In the genomic region with DNA sequence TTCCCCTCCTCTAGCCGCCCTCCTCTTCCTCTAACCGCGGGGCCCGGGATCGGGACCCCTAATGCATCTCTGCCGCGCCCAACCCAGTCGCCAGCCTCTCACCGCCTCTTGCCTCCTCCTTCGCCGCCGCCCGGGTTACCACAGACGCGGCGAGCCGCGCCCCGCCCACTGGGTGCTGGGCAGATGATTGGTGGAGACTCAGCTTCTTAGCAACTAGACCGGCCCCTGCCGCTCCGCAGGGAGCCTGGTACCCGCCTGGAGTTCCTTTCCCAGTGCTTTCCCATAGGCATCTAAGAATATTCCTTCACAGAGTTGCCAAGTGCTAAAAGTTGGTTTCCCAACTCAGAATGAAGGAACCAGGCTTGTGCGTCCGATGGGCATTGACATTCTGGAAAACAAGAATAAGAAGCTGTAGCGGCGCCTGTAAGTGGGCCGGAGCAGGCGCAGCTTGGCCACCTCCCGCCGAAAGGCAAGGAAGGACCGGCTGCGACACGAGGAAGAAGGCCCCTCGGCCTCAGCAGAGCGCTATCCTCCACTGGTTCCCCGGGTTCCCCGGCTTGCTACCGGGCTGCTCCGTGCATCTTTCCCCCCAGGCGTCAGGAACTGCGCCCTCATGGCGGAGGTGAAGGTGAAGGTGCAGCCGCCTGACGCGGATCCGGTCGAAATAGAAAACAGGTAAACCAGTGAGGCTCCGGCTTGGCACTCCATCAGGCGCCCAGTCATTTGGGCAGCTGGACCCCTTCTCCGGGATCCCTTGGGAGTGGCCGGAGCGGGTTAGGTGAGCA, we compare ENCODE assay signal across 8 cellular contexts. TPM values are rescaled to one million over a fixed set of nuclear protein-coding genes. Genes with fewer than 3 reads are reported as not detected.
A peak's percentile ranks its signal among the peaks of the same experiment; 100 is the strongest.
DNase-seq lines count a peak whose midpoint lies in the region; ATAC-seq, FAIRE-seq and TF ChIP-seq lines count a peak whose summit lies in the region.

A gene (minus strand): TSS at position 137 of the 785 bp plus-strand sequence. CDS start 1,672 bp downstream, outside the sequence.
A gene with protein sequence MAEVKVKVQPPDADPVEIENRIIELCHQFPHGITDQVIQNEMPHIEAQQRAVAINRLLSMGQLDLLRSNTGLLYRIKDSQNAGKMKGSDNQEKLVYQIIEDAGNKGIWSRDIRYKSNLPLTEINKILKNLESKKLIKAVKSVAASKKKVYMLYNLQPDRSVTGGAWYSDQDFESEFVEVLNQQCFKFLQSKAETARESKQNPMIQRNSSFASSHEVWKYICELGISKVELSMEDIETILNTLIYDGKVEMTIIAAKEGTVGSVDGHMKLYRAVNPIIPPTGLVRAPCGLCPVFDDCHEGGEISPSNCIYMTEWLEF (plus strand): TSS at position 497 of the 785 bp plus-strand sequence. CDS start 117 bp downstream, at position 614.

- peak within 1 kb of the TSS; percentile 91 for H3K4me3 Mint-ChIP-seq in activated CD4-positive, alpha-beta T cell treated with anti-CD3 and anti-CD28 coated beads for 36 hours

- H3K27me3 Mint-ChIP-seq in activated CD4-positive, alpha-beta T cell treated with anti-CD3 and anti-CD28 coated beads for 36 hours, result no peaks in the 10 kb centered on the region

- H3K27ac Mint-ChIP-seq in activated CD4-positive, alpha-beta T cell treated with anti-CD3 and anti-CD28 coated beads for 36 hours, result peak within 1 kb of the TSS; percentile 89

- H3K36me3 ChIP-seq in BE2C, result peaks cover 10% of the 10 kb centered on the region; the same call in 1 of the 2 replicates
- no peaks in the 10 kb centered on the region for H3K36me3 ChIP-seq in kidney epithelial cell (ENCODE audit: control insufficient read depth, insufficient read depth, low read length)

- intact Hi-C loops in activated CD4-positive, alpha-beta T cell treated with anti-CD3 and anti-CD28 coated beads for 36 hours (cut with DNase I, micrococcal nuclease), result loop anchor here (1.0 kb wide), 11 partner anchors 30 to 786 kb away; a partner anchor contains a TSS

- CTCF ChIA-PET in activated CD4-positive, alpha-beta T cell treated with anti-CD3 and anti-CD28 coated beads for 36 hours (lab: Charles Lee), result interaction anchor here (0.7 to 2.7 kb wide), 7 partner anchors 11 to 121 kb away, joined by 3 to 11 read pairs (median 3); a partner anchor contains a TSS

- peak; percentile 97 for ATAC-seq in HG03442 (IDR thresholded peaks at IDR 0.05; ENCODE audit: unreplicated experiment)
- peak; percentile 99 for ATAC-seq in activated CD4-positive, alpha-beta T cell treated with anti-CD3 and anti-CD28 coated beads for 36 hours

- no peaks in the 10 kb centered on the region for H3K9me3 ChIP-seq in BE2C

- POLR2A ChIA-PET in activated CD4-positive, alpha-beta T cell treated with anti-CD3 and anti-CD28 coated beads for 36 hours (lab: Charles Lee), result interaction anchor here (0.9 to 2.1 kb wide), 7 partner anchors 8 to 329 kb away, joined by 3 to 21 read pairs (median 6); a partner anchor contains a TSS

- peaks cover 5% of the 10 kb centered on the region for H3K36me3 Mint-ChIP-seq in activated CD4-positive, alpha-beta T cell treated with anti-CD3 and anti-CD28 coated beads for 36 hours (ENCODE audit: low read depth)

- no peaks in the 10 kb centered on the region for H3K9me3 Mint-ChIP-seq in activated CD4-positive, alpha-beta T cell treated with anti-CD3 and anti-CD28 coated beads for 36 hours (ENCODE audit: low read depth)

- no peaks in the 10 kb centered on the region for H3K4me1 ChIP-seq in BE2C

- H3K27me3 ChIP-seq in BE2C (no peaks in the 10 kb centered on the region), kidney epithelial cell (ENCODE audit: control insufficient read depth, insufficient read depth, low read length) (no peaks in the 10 kb centered on the region)

- DNase-seq in BE2C (peak; percentile 98), GM19239 (ENCODE audit: insufficient read length, low spot score) (peak; percentile 91), NCI-H510A treated with DMSO at 0.1 percent for 48 hours (lab: John Stamatoyannopoulos, UW) (peak; percentile 97), choroid plexus epithelial cell (ENCODE audit: low read depth) (peak; percentile 98), kidney epithelial cell (ENCODE audit: low read depth) (peak; percentile 87)
- DNase-seq in activated CD4-positive, alpha-beta T cell treated with anti-CD3 and anti-CD28 coated beads for 36 hours, result peak; percentile 96
- peak; percentile 96 for DNase-seq in stimulated activated CD4-positive, alpha-beta T cell treated with anti-CD3 and anti-CD28 coated beads, Interleukin-15, amount 100 ng/mL, for 24 hours

- peaks cover 21% of the 10 kb centered on the region for H3K4me1 Mint-ChIP-seq in activated CD4-positive, alpha-beta T cell treated with anti-CD3 and anti-CD28 coated beads for 36 hours

- no peak for TF ChIP-seq CTCF in BE2C (IDR thresholded peaks at IDR 0.05; ENCODE audit: low read depth, low read length)
- no peak for TF ChIP-seq CTCF in choroid plexus epithelial cell (conservative IDR thresholded peaks at IDR 0.05; ENCODE audit: low read depth, low read length)
- TF ChIP-seq CTCF in kidney epithelial cell (IDR thresholded peaks at IDR 0.05; ENCODE audit: insufficient read depth, low read length, poor library complexity, severe bottlenecking), result no peak

- peak; percentile 97 for FAIRE-seq in GM19239 (lab: Jason Lieb, UNC)

- peak within 1 kb of the TSS; percentile 91 for H3K4me3 ChIP-seq in BE2C (ENCODE audit: low read depth, low read length)
- H3K4me3 ChIP-seq in choroid plexus epithelial cell (ENCODE audit: low read depth, low read length), result peak within 1 kb of the TSS; percentile 77
- H3K4me3 ChIP-seq in kidney epithelial cell (ENCODE audit: low read depth, low read length), result peak within 1 kb of the TSS; percentile 99

RNA-seq across cellular contexts. Expression of the first gene that starts in this region (rescaled TPM):
- 3.2 TPM for polyA plus RNA-seq in BE2C (2012; ENCODE audit: insufficient read depth, insufficient read length, low read depth)
- 1 to 10 TPM; 1.4 to 2.0 TPM for total RNA-seq in activated CD4-positive, alpha-beta T cell treated with anti-CD3 and anti-CD28 coated beads for 36 hours
- total RNA-seq in kidney epithelial cell, result 1.4 and 2.9 TPM in 2 replicates

RNA-seq across cellular contexts. Expression of the second gene that starts in this region (rescaled TPM):
- polyA plus RNA-seq in BE2C (2012; ENCODE audit: insufficient read depth, insufficient read length, low read depth), result 22.1 TPM
- 10 to 100 TPM in 1 of 2 experiments, 1 to 10 TPM in 1; 9.8 to 11.8 TPM for total RNA-seq in activated CD4-positive, alpha-beta T cell treated with anti-CD3 and anti-CD28 coated beads for 36 hours
- 12.3 and 13.7 TPM in 2 replicates for total RNA-seq in kidney epithelial cell

Comparison
In these comparisons a context has a peak if more than half of its experiments do, and no peak if none do; other contexts are left out.
1. Peak in every context shown above with its lines: DNase-seq, ATAC-seq and H3K4me3 ChIP-seq.